Comparison of ENCODE assay signal across 8 cellular contexts in the genomic region with DNA sequence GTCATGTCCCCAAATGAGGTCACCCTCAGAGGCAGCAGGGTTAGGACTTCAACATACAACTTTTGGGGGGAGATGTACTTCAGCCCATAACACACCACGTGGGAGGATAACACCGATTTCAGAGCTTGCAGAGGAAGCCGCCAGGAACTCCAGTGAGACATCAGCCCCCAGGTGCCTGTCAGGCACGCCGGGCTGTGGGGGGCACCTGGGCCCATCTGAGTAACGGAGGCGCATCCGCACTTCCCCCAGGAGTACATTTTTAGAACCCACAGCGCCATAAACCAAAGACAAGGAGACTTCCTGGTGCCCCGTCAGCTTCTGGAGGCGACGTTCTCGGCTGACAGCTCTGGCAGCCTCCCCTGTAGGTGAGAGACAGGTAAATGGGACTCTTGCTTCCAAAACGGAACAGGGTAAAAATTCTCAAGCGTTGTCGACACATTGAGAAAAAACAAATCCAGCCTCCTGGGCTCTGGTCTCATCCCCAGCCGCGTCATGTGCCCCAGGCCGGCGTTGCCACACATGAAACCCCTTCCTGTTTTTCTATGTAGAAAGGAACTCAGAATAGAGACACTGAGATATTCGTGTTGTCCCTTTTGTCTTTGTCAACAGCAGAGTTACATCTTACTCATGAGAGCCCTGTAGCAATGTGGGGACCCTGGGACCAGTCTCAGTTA.
A peak's percentile ranks its signal among the peaks of the same experiment; 100 is the strongest.
DNase-seq lines count a peak whose midpoint lies in the region; ATAC-seq lines count a peak whose summit lies in the region.

No MANE protein-coding gene starts in this region.

- H3K4me1 Mint-ChIP-seq in IgD-negative memory B cell, result peaks cover 9 to 14% (median 13%) of the 10 kb centered on the region in 3 donors

- no peaks in the 10 kb centered on the region for H3K9me3 Mint-ChIP-seq in IgD-negative memory B cell

- H3K27me3 Mint-ChIP-seq in IgD-negative memory B cell, result peaks cover 16% of the 10 kb centered on the region

- H3K4me3 Mint-ChIP-seq in IgD-negative memory B cell, result peak overlapping the region; percentile 58 to 87 (median 68)

- intact Hi-C loops in head of caudate nucleus (cut with DNase I), result no loop called here

- peaks cover 1% of the 10 kb centered on the region for H3K36me3 Mint-ChIP-seq in IgD-negative memory B cell

- H3K27ac Mint-ChIP-seq in IgD-negative memory B cell, result peak overlapping the region; percentile 25 to 95 (median 86)

- ATAC-seq in GM19452 (IDR thresholded peaks at IDR 0.05; ENCODE audit: unreplicated experiment), result no peak
- ATAC-seq in HG02759 (IDR thresholded peaks at IDR 0.05; ENCODE audit: unreplicated experiment), result no peak

- peak; percentile 79 for DNase-seq in activated CD8-positive, alpha-beta memory T cell treated with anti-CD3 and anti-CD28 coated beads for 24 hours
- peak in 40 of 42 donors; percentile 26 to 85 (median 58) for DNase-seq in head of caudate nucleus
- peak; percentile 35 for DNase-seq in stimulated activated CD4-positive, alpha-beta T cell treated with anti-CD3 and anti-CD28 coated beads, Interleukin-15, amount 100 ng/mL, for 24 hours
- no peak for DNase-seq in COLO829 (ENCODE audit: low spot score)
- DNase-seq in NCI-H526 (lab: John Stamatoyannopoulos, UW), result no peak

Comparison
In these comparisons a context has a peak if more than half of its experiments do, and no peak if none do; other contexts are left out.
1. DNase-seq: peak in activated CD8-positive, alpha-beta memory T cell treated with anti-CD3 and anti-CD28 coated beads for 24 hours (single experiment), head of caudate nucleus (40 of 42) and stimulated activated CD4-positive, alpha-beta T cell treated with anti-CD3 and anti-CD28 coated beads, Interleukin-15, amount 100 ng/mL, for 24 hours (single experiment); none in COLO829 (single experiment) and NCI-H526 (0 of 2).